In the genomic region with DNA sequence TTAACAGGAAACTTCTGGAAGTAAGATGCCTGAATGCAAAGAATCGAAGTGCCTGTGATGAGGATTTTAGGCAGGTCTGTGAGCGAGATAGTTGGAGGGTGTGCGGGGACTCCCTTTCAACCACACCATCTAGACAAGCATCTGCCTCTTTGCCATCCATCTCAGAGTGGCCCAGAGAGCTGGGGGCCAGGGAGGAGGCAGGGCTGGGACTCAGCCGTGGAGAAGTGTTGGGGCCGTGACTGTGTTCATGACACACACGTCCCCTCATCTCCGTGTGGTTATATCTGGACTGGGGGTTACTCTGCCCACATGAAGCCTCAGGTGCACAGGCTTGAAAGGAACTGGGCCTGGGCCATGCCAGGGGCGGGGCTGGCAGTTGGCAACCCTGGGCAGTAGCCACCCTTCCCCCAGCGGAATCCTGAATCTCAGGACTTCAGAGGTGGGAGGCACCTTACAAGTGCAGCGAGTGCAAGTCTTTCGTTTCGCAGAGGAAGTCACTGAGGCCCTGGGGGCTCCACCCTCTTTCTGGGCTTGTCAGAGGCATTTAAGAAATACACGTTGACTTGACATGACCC, we compare ENCODE assay signal across 19 cellular contexts.
"Had no signal": no experiment of that assay in that cellular context is flagged by ENCODE, and none has a peak within 500 bp of the region (broad histone marks: within the 10 kb centered on the region; RNA-seq: fewer than 3 reads in every experiment).

No MANE protein-coding gene starts in this region.

- H3K27me3 ChIP-seq: colonic mucosa, thyroid gland had no signal

- H3K4me1 Mint-ChIP-seq: naive thymus-derived CD8-positive, alpha-beta T cell had no signal

- H3K27ac Mint-ChIP-seq: endodermal cell; naive thymus-derived CD8-positive, alpha-beta T cell; type B pancreatic cell had no signal

- H3K27ac ChIP-seq: colonic mucosa, hepatocyte, suprapubic skin, thyroid gland had no signal

- DNase-seq: colonic mucosa; effector CD4-positive, alpha-beta T cell; endodermal cell; erythroblast; foreskin melanocyte; head of caudate nucleus; kidney; left cardiac atrium; naive thymus-derived CD8-positive, alpha-beta T cell; right cardiac atrium; stimulated activated CD4-positive, alpha-beta T cell treated with anti-CD3 and anti-CD28 coated beads, Interleukin-2, amount 100 ng/mL, for 48 hours; stimulated activated naive CD8-positive, alpha-beta T cell treated with anti-CD3 and anti-CD28 coated beads, Interleukin-15, Interleukin-2, amounts not matched to agents 100 U/mL and 50 U/mL, for 24 hours; thyroid gland had no signal

- H2AFZ ChIP-seq: hepatocyte had no signal

- H3K36me3 Mint-ChIP-seq: naive thymus-derived CD8-positive, alpha-beta T cell; type B pancreatic cell had no signal

- H3K4me3 ChIP-seq: colonic mucosa, hepatocyte, smooth muscle cell, suprapubic skin, thyroid gland had no signal

- FAIRE-seq: endothelial cell of umbilical vein, kidney, urothelium cell line had no signal

- H3K4me1 ChIP-seq: colonic mucosa, suprapubic skin, thyroid gland had no signal

- H3K79me2 ChIP-seq: hepatocyte had no signal

- H3K9me3 Mint-ChIP-seq: endodermal cell; naive thymus-derived CD8-positive, alpha-beta T cell; type B pancreatic cell had no signal

- H3K4me3 Mint-ChIP-seq: endodermal cell; naive thymus-derived CD8-positive, alpha-beta T cell; type B pancreatic cell had no signal

- H3K36me3 ChIP-seq: colonic mucosa, suprapubic skin, thyroid gland had no signal

- H3K4me2 ChIP-seq: hepatocyte, smooth muscle cell had no signal

- H3K9me3 ChIP-seq: colonic mucosa, suprapubic skin, thyroid gland had no signal
